8 cellular contexts compared by ENCODE assay signal in genomic region chr14:73740921-73741326, GRCh38. TPM values are rescaled to one million over a fixed set of nuclear protein-coding genes. Genes with fewer than 3 reads are reported as not detected.
DNase-seq lines count a peak whose midpoint lies in the region; ATAC-seq and FAIRE-seq lines count a peak whose summit lies in the region.

No MANE protein-coding gene starts in this region.

- peaks cover 18% of the 10 kb centered on the region for H3K79me1 ChIP-seq in mesendoderm (ENCODE audit: low read length)

- no peak overlapping the region for H3K4me3 ChIP-seq in mesendoderm (ENCODE audit: low read length)

- peak overlapping the region; percentile 76 for H3K56ac ChIP-seq in mesendoderm (ENCODE audit: low read length)

- no peak overlapping the region for H3K4ac ChIP-seq in mesendoderm (ENCODE audit: low read depth, low read length)

- no peak overlapping the region for H2BK5ac ChIP-seq in mesendoderm (ENCODE audit: low read length)

- no peak for ATAC-seq in HG03039 (IDR thresholded peaks at IDR 0.05; ENCODE audit: unreplicated experiment)

- peaks cover 10% of the 10 kb centered on the region for H3K4me1 ChIP-seq in mesendoderm (ENCODE audit: control insufficient read depth, low read depth, low read length)

- H3K4me2 ChIP-seq in mesendoderm (ENCODE audit: low read length): no peak overlapping the region

- peak overlapping the region; percentile 97 for H3K27ac ChIP-seq in KOPT-K1 (ENCODE audit: low read depth, low read length, poor library complexity, severe bottlenecking)
- H3K27ac ChIP-seq in cingulate gyrus (ENCODE audit: low read depth, low read length): peak overlapping the region; percentile 90
- peak overlapping the region; percentile 28 for H3K27ac ChIP-seq in mesendoderm (ENCODE audit: low read depth, low read length)

- H3K36me3 ChIP-seq in KOPT-K1 (ENCODE audit: insufficient read depth, low read length) (peaks cover 43% of the 10 kb centered on the region), mesendoderm (ENCODE audit: control insufficient read depth, insufficient read depth, low read length) (peaks cover 3% of the 10 kb centered on the region)

- no peak overlapping the region for H2BK120ac ChIP-seq in mesendoderm (ENCODE audit: low read depth, low read length)

- H4K8ac ChIP-seq in mesendoderm (ENCODE audit: low read depth, low read length): no peak overlapping the region

- peak; percentile 17 for FAIRE-seq in urothelium cell line (lab: Jason Lieb, UNC)

- no peak overlapping the region for H4K5ac ChIP-seq in mesendoderm (ENCODE audit: low read length)

- H3K23ac ChIP-seq in mesendoderm (ENCODE audit: low read length): no peak overlapping the region

- H3K18ac ChIP-seq in mesendoderm (ENCODE audit: low read length): no peak overlapping the region

- peak overlapping the region; percentile 39 for H3K9ac ChIP-seq in mesendoderm (ENCODE audit: low read length)

- H3K27me3 ChIP-seq in mesendoderm (ENCODE audit: insufficient read depth, low read length, poor library complexity): no peaks in the 10 kb centered on the region

- H3K79me2 ChIP-seq in mesendoderm (ENCODE audit: control insufficient read depth, insufficient read depth, low read length): peaks cover 10% of the 10 kb centered on the region

- WGBS in mesendoderm (ENCODE audit: extremely low coverage, insufficient coverage, low lambda C conversion rate): no CpG with 5 or more reads among the region's 6 CpGs

- DNase-seq in AG08395 (ENCODE audit: low spot score) (peak; percentile 67), mesendoderm (peak; percentile 67), urothelium cell line (ENCODE audit: low spot score) (no peak), hippocampal formation (lab: John Stamatoyannopoulos, UW) (no peak), 8988T (no peak)

- no peak overlapping the region for H2BK15ac ChIP-seq in mesendoderm (replicated peaks; ENCODE audit: low read depth)

- no peak overlapping the region for H2AK5ac ChIP-seq in mesendoderm (ENCODE audit: low read length)

- H3K9me3 ChIP-seq in KOPT-K1 (ENCODE audit: insufficient read depth, low read length, poor library complexity, severe bottlenecking): no peaks in the 10 kb centered on the region

RNA-seq across cellular contexts. Expression of gene PNMA1, which starts 26.7 kb away (rescaled TPM):
- polyA plus RNA-seq in mesendoderm (2013, experiment 1 of 2): 34.5 TPM
- polyA plus RNA-seq in mesendoderm (2013, experiment 2 of 2): 34.4 TPM

Comparison
In these comparisons a context has a peak if more than half of its experiments do, and no peak if none do; other contexts are left out.
1. DNase-seq: peak in AG08395 (single experiment) and mesendoderm (single experiment); none in urothelium cell line (single experiment), hippocampal formation (0 of 2) and 8988T (single experiment).
2. H3K27ac ChIP-seq: peak in every context shown above with its lines; median percentile 97 in KOPT-K1; 90 in cingulate gyrus; 28 in mesendoderm.